8 cellular contexts compared by ENCODE assay signal in the genomic region with DNA sequence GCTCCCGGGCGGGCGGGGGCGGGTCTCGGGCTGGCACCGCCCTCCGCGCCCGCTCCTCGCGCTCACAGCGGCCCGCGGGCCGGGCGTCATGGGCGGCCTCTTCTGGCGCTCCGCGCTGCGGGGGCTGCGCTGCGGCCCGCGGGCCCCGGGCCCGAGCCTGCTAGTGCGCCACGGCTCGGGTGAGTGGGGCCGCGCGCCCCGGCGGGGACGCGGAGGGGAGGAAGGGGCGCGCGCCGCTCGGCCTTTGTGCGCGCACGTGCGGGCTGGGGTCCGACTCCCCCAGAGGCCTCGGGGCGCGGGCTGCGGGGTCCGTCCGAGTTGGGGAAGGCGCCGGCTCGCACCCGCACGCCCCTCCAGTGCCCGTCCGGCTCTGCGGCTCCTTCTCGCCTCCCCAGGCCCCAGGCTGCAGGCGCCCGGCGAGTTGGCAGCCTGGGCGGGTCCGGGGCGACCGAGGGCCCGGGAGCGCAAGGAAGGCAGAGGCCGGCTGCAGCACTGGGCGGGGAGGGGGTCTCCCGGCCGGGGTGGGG. TPM values are rescaled to one million over a fixed set of nuclear protein-coding genes. Genes with fewer than 3 reads are reported as not detected.
A peak's percentile ranks its signal among the peaks of the same experiment; 100 is the strongest.
DNase-seq lines count a peak whose midpoint lies in the region; ATAC-seq and TF ChIP-seq lines count a peak whose summit lies in the region.

A gene (plus strand): TSS at position 65 of the 527 bp plus-strand sequence. CDS start 24 bp downstream, at position 89.

- H3K4me1 ChIP-seq in HCT116 (ENCODE audit: control insufficient read depth in 1 of 2, insufficient read depth in 2 of 2, low read length in 2 of 2) (peaks cover 3 to 22% of the 10 kb centered on the region in 2 experiments; a peak in 2 of 4 replicates), neuron (ENCODE audit: insufficient read depth, low read length) (peaks cover 14% of the 10 kb centered on the region)

- H4K20me1 ChIP-seq in HCT116 (ENCODE audit: insufficient read depth): no peaks in the 10 kb centered on the region

- H3K9me3 ChIP-seq in HCT116 (ENCODE audit: control insufficient read depth in 1 of 2, insufficient read depth in 1 of 2, low read depth in 1 of 2, low read length in 2 of 2) (no peaks in the 10 kb centered on the region), neuron (ENCODE audit: low read length) (no peaks in the 10 kb centered on the region)

- H3K27me3 ChIP-seq in HCT116 (ENCODE audit: insufficient read depth, low read length) (no peaks in the 10 kb centered on the region), neuron (ENCODE audit: insufficient read depth, low read length) (no peaks in the 10 kb centered on the region)

- intact Hi-C loops in HCT116 (cut with micrococcal nuclease): loop anchor here (10.0 kb wide), 1 partner anchor 98 kb away; no protein-coding TSS in a partner anchor

- TF ChIP-seq CTCF in HCT116 (IDR thresholded peaks at IDR 0.05 in 2 of 3, conservative IDR thresholded peaks at IDR 0.05 in 1 of 3; ENCODE audit: borderline replicate concordance in 1 of 3, insufficient read depth in 1 of 3, low read depth in 2 of 3, low read length in 2 of 3) (no peak), fibroblast of villous mesenchyme (IDR thresholded peaks at IDR 0.05; ENCODE audit: insufficient read depth, low read depth, low read length) (no peak)

- H3K4me3 ChIP-seq in HCT116 (replicated peaks in 1 of 2; ENCODE audit: low read depth in 1 of 2, low read length in 2 of 2): peak within 1 kb of the TSS; percentile 31 to 47; a peak in 3 of 4 replicates
- peak within 1 kb of the TSS; percentile 65 for H3K4me3 ChIP-seq in fibroblast of villous mesenchyme (ENCODE audit: low read depth, low read length)
- H3K4me3 ChIP-seq in neuron (ENCODE audit: low read length): peak within 1 kb of the TSS; percentile 89

- CTCF ChIA-PET in HCT116 (lab: Charles Lee): no interaction called here

- TF ChIP-seq RAD21 in HCT116 (IDR thresholded peaks at IDR 0.05; ENCODE audit: low read depth): no peak

- H2AFZ ChIP-seq in HCT116 (ENCODE audit: low read depth, low read length, poor library complexity, severe bottlenecking) (no peak within 1 kb of the TSS), neuron (ENCODE audit: low read depth, low read length) (peak within 1 kb of the TSS; percentile 79)

- POLR2A ChIA-PET in HCT116 (lab: Charles Lee): interaction anchor here (0.5 kb wide), 1 partner anchor 15 kb away, joined by 3 read pairs; no protein-coding TSS in a partner anchor

- H3K27ac ChIP-seq in HCT116 (ENCODE audit: low read depth, low read length): peak within 1 kb of the TSS; percentile 87

- RAD21 ChIA-PET in HCT116 (lab: Charles Lee; ENCODE audit: low non-redundant PET in 1 of 2, low total read pairs in 2 of 2, uncharacterized antibody in 2 of 2, unreplicated experiment in 2 of 2): no interaction called here

- H3K4me2 ChIP-seq in HCT116 (ENCODE audit: low read length): peak within 1 kb of the TSS; percentile 73

- H3K79me2 ChIP-seq in HCT116 (ENCODE audit: insufficient read depth, low read length): no peaks in the 10 kb centered on the region

- no peaks in the 10 kb centered on the region for H3K9me2 ChIP-seq in HCT116 (ENCODE audit: insufficient read depth)

- in situ Hi-C loops in Caki2 (cut with HindIII; ENCODE audit: low pct_unique_long_range_greater_than_20kb, low sequenced_read_pairs): no loop called here

- no peak for TF ChIP-seq POLR2A in HCT116 (IDR thresholded peaks at IDR 0.05; ENCODE audit: borderline replicate concordance, extremely low read depth, insufficient read depth, insufficient read length)

- no peaks in the 10 kb centered on the region for H3K36me3 ChIP-seq in HCT116 (ENCODE audit: control insufficient read depth in 1 of 2, insufficient read depth in 2 of 2, low read length in 2 of 2)
- H3K36me3 ChIP-seq in neuron (ENCODE audit: insufficient read depth, low read length): peaks cover 17% of the 10 kb centered on the region

- H3K9ac ChIP-seq in HCT116 (ENCODE audit: low read length): peak within 1 kb of the TSS; percentile 54

- peak; percentile 31 for DNase-seq in Caki2 (ENCODE audit: low read depth)
- DNase-seq in HCT116 (ENCODE audit: low read depth, low spot score): no peak
- peak; percentile 48 for DNase-seq in activated T-cell treated with anti-CD3 and anti-CD28 coated beads, Interleukin-2, amount 50 U/mL, for 1 hour
- DNase-seq in fibroblast of villous mesenchyme (ENCODE audit: low read depth): no peak
- no peak for DNase-seq in midbrain (lab: John Stamatoyannopoulos, UW)
- DNase-seq in NCI-H524 treated with DMSO at 0.1 percent for 48 hours (lab: John Stamatoyannopoulos, UW): no peak

- peak; percentile 18 for ATAC-seq in HCT116
- ATAC-seq in HG02588 (IDR thresholded peaks at IDR 0.05; ENCODE audit: unreplicated experiment): no peak

- no TSS peak for BruUV-seq in HCT116 (replicated peaks; lab: Mats Ljungman, UMichigan)

TF ChIP-seq in HCT116, 20 proteins besides CTCF, POLR2A, EP300 and RAD21:
- TF ChIP-seq JUND (IDR thresholded peaks at IDR 0.05): no peak
- peak; percentile 54; the same call in 1 of the 2 replicates for TF ChIP-seq ZFX (IDR thresholded peaks at IDR 0.05)
- TF ChIP-seq CBX3 (IDR thresholded peaks at IDR 0.05; ENCODE audit: low read depth): no peak
TF ChIP-seq in HCT116: peak in this region for 1.

RNA-seq across cellular contexts. Expression of the gene that starts here (rescaled TPM):
- 42.0 and 59.6 TPM in 2 replicates for total RNA-seq in Caki2 (2014; rRNA removed; shearing (Covaris generic); ENCODE audit: low replicate concordance)
- total RNA-seq in HCT116 (2021; ENCODE audit: unreplicated experiment): 68.2 TPM
- 84.8 and 86.0 TPM in 2 replicates for polyA plus RNA-seq in HCT116 (2012)
- 126 TPM in 2 replicates for total RNA-seq in fibroblast of villous mesenchyme

Comparison
In these comparisons a context has a peak if more than half of its experiments do, and no peak if none do; other contexts are left out.
1. DNase-seq: peak in Caki2 (single experiment) and activated T-cell treated with anti-CD3 and anti-CD28 coated beads, Interleukin-2, amount 50 U/mL, for 1 hour (single experiment); none in HCT116 (single experiment), fibroblast of villous mesenchyme (single experiment), midbrain (single experiment) and NCI-H524 treated with DMSO at 0.1 percent for 48 hours (single experiment).
2. H3K4me3 ChIP-seq: peak in every context shown above with its lines; median percentile 89 in neuron; 65 in fibroblast of villous mesenchyme; 39 in HCT116.